In genomic region chr15:45307230-45307924, GRCh38 we compare ENCODE assay signal across 8 cellular contexts. TPM values are rescaled to one million over a fixed set of nuclear protein-coding genes. Genes with fewer than 3 reads are reported as not detected.
DNase-seq lines count a peak whose midpoint lies in the region; ATAC-seq and TF ChIP-seq lines count a peak whose summit lies in the region.

No MANE protein-coding gene starts in this region.

- H3K4me1 ChIP-seq in lower lobe of right lung (peaks cover 9% of the 10 kb centered on the region), uterus (no peaks in the 10 kb centered on the region)

- H3K27me3 ChIP-seq in lower lobe of right lung (ENCODE audit: low read depth) (peaks cover 11% of the 10 kb centered on the region), uterus (no peaks in the 10 kb centered on the region)

- H3K27ac ChIP-seq in lower lobe of right lung (no peak overlapping the region), uterus (no peak overlapping the region)

- TF ChIP-seq CTCF in AG04449 (IDR thresholded peaks at IDR 0.05; ENCODE audit: insufficient read depth, low read length, missing control alignments) (peak; percentile 33), GM12865 (IDR thresholded peaks at IDR 0.05; ENCODE audit: insufficient read depth, low read depth, low read length, missing control alignments) (peak; percentile 30), choroid plexus epithelial cell (conservative IDR thresholded peaks at IDR 0.05; ENCODE audit: low read depth, low read length) (peak; percentile 57), lower lobe of right lung (IDR thresholded peaks at IDR 0.05) (peak; percentile 63), uterus (IDR thresholded peaks at IDR 0.05) (peak; percentile 27 to 47 (median 39))

- intact Hi-C loops in lower lobe of right lung (cut with DNase I): no loop called here
- intact Hi-C loops in uterus (cut with DNase I; ENCODE audit: low total_unique reads): no loop called here

- TF ChIP-seq POLR2A in uterus (IDR thresholded peaks at IDR 0.05): no peak

- DNase-seq in AG04449 (ENCODE audit: low read depth, low spot score) (peak; percentile 17), GM12865 (ENCODE audit: low read depth) (peak; percentile 43), NCI-H446 treated with DMSO at 0.1 percent for 48 hours (lab: John Stamatoyannopoulos, UW) (peak; percentile 3), choroid plexus epithelial cell (ENCODE audit: low read depth) (peak; percentile 59), lower lobe of right lung (no peak), uterus (no peak), COLO668 (lab: John Stamatoyannopoulos, UW; ENCODE audit: unreplicated experiment) (no peak)

- CTCF ChIA-PET in AG04449 (lab: Yijun Ruan, JAX): interaction anchor here (0.7 to 1.6 kb wide), 6 partner anchors 86 to 150 kb away, joined by 3 to 6 read pairs (median 3); a partner anchor contains a TSS

- ATAC-seq in lower lobe of right lung (peak; percentile 48 to 84), HG03045 (IDR thresholded peaks at IDR 0.05; ENCODE audit: unreplicated experiment) (no peak)

- POLR2A ChIA-PET in AG04449 (lab: Yijun Ruan, JAX): no interaction called here

- H3K36me3 ChIP-seq in lower lobe of right lung: no peaks in the 10 kb centered on the region
- no peaks in the 10 kb centered on the region for H3K36me3 ChIP-seq in uterus

- H3K9me3 ChIP-seq in lower lobe of right lung (no peaks in the 10 kb centered on the region), uterus (peaks cover 0 to 6% of the 10 kb centered on the region in 2 donors)

- H3K4me3 ChIP-seq in AG04449 (ENCODE audit: low read depth, low read length) (peak overlapping the region; percentile 39), GM12865 (ENCODE audit: low read depth, low read length) (peak overlapping the region; percentile 19; the same call in 1 of the 2 replicates), choroid plexus epithelial cell (ENCODE audit: low read depth, low read length) (no peak overlapping the region), lower lobe of right lung (no peak overlapping the region), uterus (no peak overlapping the region)

RNA-seq across cellular contexts. Expression of gene SLC28A2, which starts 55.3 kb away (rescaled TPM):
- total RNA-seq in lower lobe of right lung: 0.21 TPM
- not detected for total RNA-seq in uterus

Comparison
In these comparisons a context has a peak if more than half of its experiments do, and no peak if none do; other contexts are left out.
1. DNase-seq: peak in AG04449 (single experiment), GM12865 (single experiment), NCI-H446 treated with DMSO at 0.1 percent for 48 hours (single experiment) and choroid plexus epithelial cell (single experiment); none in lower lobe of right lung (single experiment), uterus (0 of 2) and COLO668 (single experiment).
2. H3K4me3 ChIP-seq: peak in AG04449 (single experiment) and GM12865 (single experiment); none in choroid plexus epithelial cell (single experiment), lower lobe of right lung (single experiment) and uterus (0 of 2).
3. Peak in every context shown above with its lines, with median percentiles within 50 percentile points of each other: CTCF ChIP-seq.